1 cellular context compared by ENCODE assay signal in the genomic region with DNA sequence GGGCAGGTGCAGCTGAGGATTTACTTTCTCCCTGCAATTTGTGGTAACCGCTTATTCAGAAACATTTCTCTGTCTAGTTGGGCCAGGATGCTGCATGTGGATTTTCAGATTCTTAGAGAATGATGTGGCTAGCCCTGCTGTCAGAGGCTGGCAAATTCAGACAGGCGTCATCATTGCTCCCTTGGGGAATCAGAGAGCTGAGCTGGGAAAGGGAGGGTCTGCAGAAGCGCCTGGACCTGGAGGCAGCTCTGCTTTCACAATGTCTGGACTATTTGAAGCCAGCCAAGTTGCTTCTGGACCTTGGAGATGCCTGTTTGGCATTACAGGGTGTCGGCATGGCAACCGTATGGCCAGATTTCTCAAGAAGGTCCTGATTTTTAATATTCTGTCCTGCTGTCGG.
TF ChIP-seq lines count a peak whose summit lies in the region.

No MANE protein-coding gene starts in this region.

TF ChIP-seq in GM23338, 12 proteins besides CTCF, POLR2A, EP300 and RAD21 (continued from another document):
- TF ChIP-seq, protein P1, sequence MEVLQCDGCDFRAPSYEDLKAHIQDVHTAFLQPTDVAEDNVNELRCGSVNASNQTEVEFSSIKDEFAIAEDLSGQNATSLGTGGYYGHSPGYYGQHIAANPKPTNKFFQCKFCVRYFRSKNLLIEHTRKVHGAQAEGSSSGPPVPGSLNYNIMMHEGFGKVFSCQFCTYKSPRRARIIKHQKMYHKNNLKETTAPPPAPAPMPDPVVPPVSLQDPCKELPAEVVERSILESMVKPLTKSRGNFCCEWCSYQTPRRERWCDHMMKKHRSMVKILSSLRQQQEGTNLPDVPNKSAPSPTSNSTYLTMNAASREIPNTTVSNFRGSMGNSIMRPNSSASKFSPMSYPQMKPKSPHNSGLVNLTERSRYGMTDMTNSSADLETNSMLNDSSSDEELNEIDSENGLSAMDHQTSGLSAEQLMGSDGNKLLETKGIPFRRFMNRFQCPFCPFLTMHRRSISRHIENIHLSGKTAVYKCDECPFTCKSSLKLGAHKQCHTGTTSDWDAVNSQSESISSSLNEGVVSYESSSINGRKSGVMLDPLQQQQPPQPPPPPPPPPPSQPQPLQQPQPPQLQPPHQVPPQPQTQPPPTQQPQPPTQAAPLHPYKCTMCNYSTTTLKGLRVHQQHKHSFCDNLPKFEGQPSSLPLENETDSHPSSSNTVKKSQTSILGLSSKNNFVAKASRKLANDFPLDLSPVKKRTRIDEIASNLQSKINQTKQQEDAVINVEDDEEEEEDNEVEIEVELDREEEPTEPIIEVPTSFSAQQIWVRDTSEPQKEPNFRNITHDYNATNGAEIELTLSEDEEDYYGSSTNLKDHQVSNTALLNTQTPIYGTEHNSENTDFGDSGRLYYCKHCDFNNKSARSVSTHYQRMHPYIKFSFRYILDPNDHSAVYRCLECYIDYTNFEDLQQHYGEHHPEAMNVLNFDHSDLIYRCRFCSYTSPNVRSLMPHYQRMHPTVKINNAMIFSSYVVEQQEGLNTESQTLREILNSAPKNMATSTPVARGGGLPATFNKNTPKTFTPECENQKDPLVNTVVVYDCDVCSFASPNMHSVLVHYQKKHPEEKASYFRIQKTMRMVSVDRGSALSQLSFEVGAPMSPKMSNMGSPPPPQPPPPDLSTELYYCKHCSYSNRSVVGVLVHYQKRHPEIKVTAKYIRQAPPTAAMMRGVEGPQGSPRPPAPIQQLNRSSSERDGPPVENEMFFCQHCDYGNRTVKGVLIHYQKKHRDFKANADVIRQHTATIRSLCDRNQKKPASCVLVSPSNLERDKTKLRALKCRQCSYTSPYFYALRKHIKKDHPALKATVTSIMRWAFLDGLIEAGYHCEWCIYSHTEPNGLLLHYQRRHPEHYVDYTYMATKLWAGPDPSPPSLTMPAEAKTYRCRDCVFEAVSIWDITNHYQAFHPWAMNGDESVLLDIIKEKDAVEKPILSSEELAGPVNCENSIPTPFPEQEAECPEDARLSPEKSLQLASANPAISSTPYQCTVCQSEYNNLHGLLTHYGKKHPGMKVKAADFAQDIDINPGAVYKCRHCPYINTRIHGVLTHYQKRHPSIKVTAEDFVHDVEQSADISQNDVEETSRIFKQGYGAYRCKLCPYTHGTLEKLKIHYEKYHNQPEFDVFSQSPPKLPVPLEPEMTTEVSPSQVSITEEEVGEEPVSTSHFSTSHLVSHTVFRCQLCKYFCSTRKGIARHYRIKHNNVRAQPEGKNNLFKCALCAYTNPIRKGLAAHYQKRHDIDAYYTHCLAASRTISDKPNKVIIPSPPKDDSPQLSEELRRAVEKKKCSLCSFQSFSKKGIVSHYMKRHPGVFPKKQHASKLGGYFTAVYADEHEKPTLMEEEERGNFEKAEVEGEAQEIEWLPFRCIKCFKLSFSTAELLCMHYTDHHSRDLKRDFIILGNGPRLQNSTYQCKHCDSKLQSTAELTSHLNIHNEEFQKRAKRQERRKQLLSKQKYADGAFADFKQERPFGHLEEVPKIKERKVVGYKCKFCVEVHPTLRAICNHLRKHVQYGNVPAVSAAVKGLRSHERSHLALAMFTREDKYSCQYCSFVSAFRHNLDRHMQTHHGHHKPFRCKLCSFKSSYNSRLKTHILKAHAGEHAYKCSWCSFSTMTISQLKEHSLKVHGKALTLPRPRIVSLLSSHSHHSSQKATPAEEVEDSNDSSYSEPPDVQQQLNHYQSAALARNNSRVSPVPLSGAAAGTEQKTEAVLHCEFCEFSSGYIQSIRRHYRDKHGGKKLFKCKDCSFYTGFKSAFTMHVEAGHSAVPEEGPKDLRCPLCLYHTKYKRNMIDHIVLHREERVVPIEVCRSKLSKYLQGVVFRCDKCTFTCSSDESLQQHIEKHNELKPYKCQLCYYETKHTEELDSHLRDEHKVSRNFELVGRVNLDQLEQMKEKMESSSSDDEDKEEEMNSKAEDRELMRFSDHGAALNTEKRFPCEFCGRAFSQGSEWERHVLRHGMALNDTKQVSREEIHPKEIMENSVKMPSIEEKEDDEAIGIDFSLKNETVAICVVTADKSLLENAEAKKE (CRISPR knock-in tag; IDR thresholded peaks at IDR 0.05), result no peak
- TF ChIP-seq POLR2AphosphoS5 (IDR thresholded peaks at IDR 0.05; ENCODE audit: low read depth), result no peak
- TF ChIP-seq ZNF114 (CRISPR knock-in tag; IDR thresholded peaks at IDR 0.05), result no peak
- no peak for TF ChIP-seq STAT1 (IDR thresholded peaks at IDR 0.05; ENCODE audit: unreplicated experiment)
- TF ChIP-seq, protein P2, sequence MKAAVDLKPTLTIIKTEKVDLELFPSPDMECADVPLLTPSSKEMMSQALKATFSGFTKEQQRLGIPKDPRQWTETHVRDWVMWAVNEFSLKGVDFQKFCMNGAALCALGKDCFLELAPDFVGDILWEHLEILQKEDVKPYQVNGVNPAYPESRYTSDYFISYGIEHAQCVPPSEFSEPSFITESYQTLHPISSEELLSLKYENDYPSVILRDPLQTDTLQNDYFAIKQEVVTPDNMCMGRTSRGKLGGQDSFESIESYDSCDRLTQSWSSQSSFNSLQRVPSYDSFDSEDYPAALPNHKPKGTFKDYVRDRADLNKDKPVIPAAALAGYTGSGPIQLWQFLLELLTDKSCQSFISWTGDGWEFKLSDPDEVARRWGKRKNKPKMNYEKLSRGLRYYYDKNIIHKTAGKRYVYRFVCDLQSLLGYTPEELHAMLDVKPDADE (IDR thresholded peaks at IDR 0.05), result no peak
- TF ChIP-seq EZH2phosphoT487 (IDR thresholded peaks at IDR 0.05; ENCODE audit: unreplicated experiment), result no peak
- TF ChIP-seq NANOG (IDR thresholded peaks at IDR 0.05; ENCODE audit: borderline replicate concordance), result no peak
- no peak for TF ChIP-seq CREB1 (CRISPR knock-in tag; IDR thresholded peaks at IDR 0.05; ENCODE audit: low read depth)
